8 cellular contexts compared by ENCODE assay signal in the genomic region with DNA sequence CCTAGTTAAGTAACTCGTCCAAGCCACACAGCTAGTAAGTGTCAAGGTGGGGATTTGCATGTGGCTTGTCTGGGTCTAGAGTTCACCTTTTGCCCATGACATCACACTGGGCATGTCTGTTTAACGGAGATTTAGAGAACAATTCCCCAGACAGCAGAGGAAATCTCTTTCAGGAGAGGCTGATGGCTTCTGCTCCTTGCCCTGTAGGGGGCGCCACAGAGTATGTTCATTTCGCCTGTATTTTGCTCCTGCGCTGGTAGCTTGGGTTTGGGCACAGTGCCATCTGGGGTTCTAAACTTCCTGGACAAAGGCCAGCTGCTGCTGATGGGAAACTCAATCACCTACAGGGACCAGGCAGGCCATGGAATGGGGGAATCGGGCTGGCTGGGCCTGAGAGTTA. TPM values are rescaled to one million over a fixed set of nuclear protein-coding genes. Genes with fewer than 3 reads are reported as not detected.
DNase-seq lines count a peak whose midpoint lies in the region; ATAC-seq and TF ChIP-seq lines count a peak whose summit lies in the region.

No MANE protein-coding gene starts in this region.

- no peaks in the 10 kb centered on the region for H3K27me3 Mint-ChIP-seq in central memory CD8-positive, alpha-beta T cell

- H3K36me3 Mint-ChIP-seq in central memory CD8-positive, alpha-beta T cell (ENCODE audit: insufficient read depth): no peaks in the 10 kb centered on the region

- intact Hi-C loops in lower leg skin (cut with DNase I; ENCODE audit: low total_unique reads): no loop called here

- H3K4me3 Mint-ChIP-seq in central memory CD8-positive, alpha-beta T cell: no peak overlapping the region

- TF ChIP-seq POLR2A in lower leg skin (IDR thresholded peaks at IDR 0.05): no peak

- WGBS in lower leg skin, 2 donors: 25 to 27% methylated on average over 6 of the region's 6 CpGs

- no peak overlapping the region for H3K27ac Mint-ChIP-seq in central memory CD8-positive, alpha-beta T cell (ENCODE audit: low read depth)

- no peak for ATAC-seq in central memory CD8-positive, alpha-beta T cell (replicated peaks; ENCODE audit: extremely low read depth, poor library complexity, severe bottlenecking)
- ATAC-seq in GM18511 (IDR thresholded peaks at IDR 0.05; ENCODE audit: unreplicated experiment) (no peak), GM18517 (IDR thresholded peaks at IDR 0.05; ENCODE audit: unreplicated experiment) (no peak)

- H3K4me3 ChIP-seq in lower leg skin (ENCODE audit: low read depth, poor library complexity, severe bottlenecking): no peak overlapping the region

- TF ChIP-seq CTCF in lower leg skin (IDR thresholded peaks at IDR 0.05): no peak

- H3K4me1 Mint-ChIP-seq in central memory CD8-positive, alpha-beta T cell: peaks cover 4% of the 10 kb centered on the region

- no peaks in the 10 kb centered on the region for H3K9me3 Mint-ChIP-seq in central memory CD8-positive, alpha-beta T cell

- peak; percentile 6 to 17 for DNase-seq in NCI-H526 (lab: John Stamatoyannopoulos, UW)
- DNase-seq in NCI-H526 treated with DMSO at 0.1 percent for 48 hours (lab: John Stamatoyannopoulos, UW): no peak
- peak; percentile 4 for DNase-seq in NCI-H774 (lab: John Stamatoyannopoulos, UW)
- peak; percentile 11 to 17 for DNase-seq in central memory CD8-positive, alpha-beta T cell (ENCODE audit: low spot score in 2 of 2)
- peak; percentile 43 for DNase-seq in stimulated activated CD4-positive, alpha-beta T cell treated with anti-CD3 and anti-CD28 coated beads, Interleukin-1b, Interleukin-23, amount 100 ng/mL, for 48 hours
- DNase-seq in lower leg skin (ENCODE audit: low spot score in 2 of 2): no peak

RNA-seq across cellular contexts. Expression of gene OTOA, which starts 20.4 kb away (rescaled TPM):
- not detected for total RNA-seq in lower leg skin

RNA-seq across cellular contexts. Expression of gene IGSF6, which starts 31.8 kb away (rescaled TPM):
- total RNA-seq in lower leg skin: under 1 TPM; 0.30 to 0.71 (median 0.51) TPM

Comparison
In these comparisons a context has a peak if more than half of its experiments do, and no peak if none do; other contexts are left out.
1. DNase-seq: peak in NCI-H526 (2 of 2), NCI-H774 (single experiment), central memory CD8-positive, alpha-beta T cell (2 of 2) and stimulated activated CD4-positive, alpha-beta T cell treated with anti-CD3 and anti-CD28 coated beads, Interleukin-1b, Interleukin-23, amount 100 ng/mL, for 48 hours (single experiment); none in NCI-H526 treated with DMSO at 0.1 percent for 48 hours (single experiment) and lower leg skin (0 of 2).